10 cellular contexts compared by ENCODE assay signal in the genomic region with DNA sequence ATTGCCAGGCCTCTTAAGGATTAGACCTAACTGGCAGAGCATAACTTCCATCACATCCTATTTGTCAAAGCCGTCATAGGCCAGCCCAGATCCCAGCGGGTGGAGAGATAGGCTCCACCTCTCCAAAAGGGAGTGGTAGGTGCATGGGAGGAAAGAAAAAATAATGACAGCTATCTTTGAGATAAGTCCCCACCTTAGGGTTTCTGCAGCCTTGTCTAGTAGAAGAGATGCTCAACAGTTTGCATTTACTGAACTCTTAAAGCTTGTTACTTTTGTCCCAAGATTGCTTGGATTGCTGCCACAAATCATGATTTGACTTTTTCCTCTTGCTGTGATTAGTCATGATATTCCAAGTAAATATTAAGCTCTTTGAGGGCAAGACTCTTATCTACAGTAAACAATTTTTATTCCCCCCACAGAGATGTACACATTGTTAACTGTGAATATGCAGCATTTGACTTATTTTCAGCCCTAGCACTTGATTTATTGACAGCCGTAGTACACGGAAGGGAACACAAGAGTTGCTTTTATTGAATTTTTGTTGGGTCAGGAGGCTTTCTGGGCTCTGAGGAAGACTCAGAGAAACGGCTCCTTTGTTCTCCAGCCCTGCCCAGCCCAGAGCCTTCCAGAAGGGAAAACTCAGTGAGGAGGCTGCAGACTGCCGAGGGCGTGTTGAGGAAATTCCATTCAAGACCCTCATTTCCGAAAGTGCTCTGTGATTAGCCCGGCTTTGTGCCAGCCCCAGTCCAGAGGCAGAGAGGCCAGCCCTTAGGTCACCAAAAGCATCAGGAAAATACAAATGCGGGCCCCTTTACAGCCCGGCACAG.
DNase-seq lines count a peak whose midpoint lies in the region; ATAC-seq and TF ChIP-seq lines count a peak whose summit lies in the region.
"Had no signal": no experiment of that assay in that cellular context is flagged by ENCODE, and none has a peak within 500 bp of the region (broad histone marks: within the 10 kb centered on the region; RNA-seq: fewer than 3 reads in every experiment).

No MANE protein-coding gene starts in this region.

- H3K9me3 ChIP-seq in neural progenitor cell (ENCODE audit: low read depth) = no peaks in the 10 kb centered on the region

- ATAC-seq in GM21526 (IDR thresholded peaks at IDR 0.05; ENCODE audit: low FRiP score, unreplicated experiment) = no peak
- ATAC-seq in HG03280 (IDR thresholded peaks at IDR 0.05; ENCODE audit: unreplicated experiment) = no peak

- peak overlapping the region; percentile 91 for H3K27ac ChIP-seq in VCaP
- H3K27ac ChIP-seq in neural progenitor cell = peak overlapping the region; percentile 59

- H3K4me2 ChIP-seq in neural progenitor cell = peak overlapping the region; percentile 31

- H3K4me3 ChIP-seq in AG10803 (ENCODE audit: low read length) = no peak overlapping the region
- no peak overlapping the region for H3K4me3 ChIP-seq in neural progenitor cell

- peak overlapping the region; percentile 93 for H3K27ac Mint-ChIP-seq in neural progenitor cell
- H3K27ac Mint-ChIP-seq: B cell had no signal

- H3K36me3 ChIP-seq in neural progenitor cell = no peaks in the 10 kb centered on the region

- DNase-seq in AG10803 (ENCODE audit: low read depth) = peak; percentile 43
- peak; percentile 85 for DNase-seq in globus pallidus (ENCODE audit: low spot score)
- DNase-seq in neural progenitor cell (ENCODE audit: low spot score) = peak; percentile 67
- DNase-seq in AML-193 (lab: John Stamatoyannopoulos, UW) = no peak
- DNase-seq in T-helper 2 cell = no peak
- DNase-seq: Kasumi-1 had no signal

- H3K9ac ChIP-seq in neural progenitor cell = no peak overlapping the region

- peaks cover 13% of the 10 kb centered on the region for H3K27me3 Mint-ChIP-seq in neural progenitor cell (ENCODE audit: insufficient read depth, low read depth)
- H3K27me3 Mint-ChIP-seq: B cell had no signal

- H3K4me1 Mint-ChIP-seq in neural progenitor cell = peaks cover 50% of the 10 kb centered on the region

- H3K27me3 ChIP-seq in neural progenitor cell = no peaks in the 10 kb centered on the region

- peaks cover 11% of the 10 kb centered on the region for H3F3A ChIP-seq in neural progenitor cell (ENCODE audit: low read depth)

- TF ChIP-seq CTCF in AG10803 (conservative IDR thresholded peaks at IDR 0.05; ENCODE audit: low read length) (no peak), VCaP (conservative IDR thresholded peaks at IDR 0.05) (no peak), neural progenitor cell (IDR thresholded peaks at IDR 0.05) (no peak)

- H3K9me3 Mint-ChIP-seq in neural progenitor cell = no peaks in the 10 kb centered on the region

- no peaks in the 10 kb centered on the region for H4K20me1 ChIP-seq in neural progenitor cell (ENCODE audit: low read depth)

- peak overlapping the region; percentile 43 for H3K4me3 Mint-ChIP-seq in neural progenitor cell
- H3K4me3 Mint-ChIP-seq: B cell had no signal

- peaks cover 33% of the 10 kb centered on the region for H3K4me1 ChIP-seq in neural progenitor cell

- H2AFZ ChIP-seq in neural progenitor cell (replicated peaks) = no peak overlapping the region

- no peaks in the 10 kb centered on the region for H3K36me3 Mint-ChIP-seq in neural progenitor cell

- H3K79me2 ChIP-seq in neural progenitor cell (ENCODE audit: low read depth) = no peaks in the 10 kb centered on the region

Comparison
In these comparisons a context has a peak if more than half of its experiments do, and no peak if none do; other contexts are left out.
1. DNase-seq: peak in AG10803 (single experiment), globus pallidus (single experiment) and neural progenitor cell (single experiment); none in AML-193 (0 of 2) and T-helper 2 cell (0 of 5).